15 cellular contexts compared by ENCODE assay signal in the genomic region with DNA sequence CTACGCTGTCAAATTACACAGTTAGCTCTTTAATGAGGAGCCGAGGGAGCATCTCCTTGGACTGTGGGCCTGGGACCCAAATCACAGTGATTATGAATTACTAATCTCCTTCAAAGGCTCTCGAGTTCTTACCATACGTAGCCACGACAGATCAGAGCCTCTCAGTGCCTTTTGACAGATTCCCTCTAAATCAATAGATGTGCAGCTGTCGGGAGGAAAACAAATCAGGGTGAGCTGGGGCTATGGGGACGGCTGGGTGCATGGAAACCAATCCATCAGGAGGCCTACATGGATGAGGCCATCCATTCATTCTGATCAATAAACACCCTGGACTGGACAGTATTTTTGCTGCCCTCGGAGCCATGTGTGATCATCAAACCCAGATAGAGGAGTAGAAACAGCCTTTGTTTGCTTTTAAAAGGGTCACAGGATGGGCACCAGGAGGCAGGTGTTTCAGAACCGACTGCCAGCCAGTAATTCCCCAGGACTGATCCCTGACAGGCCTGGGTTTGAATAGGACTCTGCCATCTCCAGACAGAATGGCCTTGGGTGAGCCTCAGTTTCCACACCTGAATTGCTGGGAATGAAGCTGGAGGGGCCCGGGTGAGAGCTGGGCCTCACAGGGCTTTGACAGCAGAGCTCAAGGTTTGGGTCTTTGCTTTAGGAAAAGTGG.
DNase-seq lines count a peak whose midpoint lies in the region; ATAC-seq, FAIRE-seq and TF ChIP-seq lines count a peak whose summit lies in the region.
"Had no signal": no experiment of that assay in that cellular context is flagged by ENCODE, and none has a peak within 500 bp of the region (broad histone marks: within the 10 kb centered on the region; RNA-seq: fewer than 3 reads in every experiment).

No MANE protein-coding gene starts in this region.

- no peaks in the 10 kb centered on the region for H3K9me3 Mint-ChIP-seq in nephron progenitor cell

- no peak overlapping the region for H3K4me3 Mint-ChIP-seq in nephron progenitor cell
- H3K4me3 Mint-ChIP-seq: B cell had no signal

- no peaks in the 10 kb centered on the region for H3K9me1 ChIP-seq in K562 (ENCODE audit: control insufficient read depth, insufficient read depth, low read length)

- no peaks in the 10 kb centered on the region for H3K9me2 ChIP-seq in GM23248 (ENCODE audit: insufficient read depth)

- H3K27me3 ChIP-seq in GM23248 (replicated peaks; ENCODE audit: insufficient read depth): no peaks in the 10 kb centered on the region; the same call in 1 of the 2 replicates
- peaks cover 0 to 17% of the 10 kb centered on the region in 2 experiments; a peak in 2 of 5 replicates for H3K27me3 ChIP-seq in K562 (ENCODE audit: control insufficient read depth in 2 of 2, insufficient read depth in 2 of 2, low read length in 2 of 2)
- no peaks in the 10 kb centered on the region for H3K27me3 ChIP-seq in osteoblast (ENCODE audit: insufficient read depth, low read length)

- in situ Hi-C loops in GM23248 (cut with MboI) (no loop called here), K562 (cut with MboI) (no loop called here)

- no peaks in the 10 kb centered on the region for H3K79me2 ChIP-seq in GM23248 (ENCODE audit: insufficient read depth)
- H3K79me2 ChIP-seq in K562 (ENCODE audit: control insufficient read depth, insufficient read depth, low read length): no peaks in the 10 kb centered on the region
- H3K79me2 ChIP-seq in osteoblast (ENCODE audit: insufficient read depth, low read length): no peaks in the 10 kb centered on the region

- TF ChIP-seq RAD21 in K562 (CRISPR knock-in tag; conservative IDR thresholded peaks at IDR 0.05 in 1 of 2, IDR thresholded peaks at IDR 0.05 in 1 of 2): no peak

- ATAC-seq in K562 (0 out of 3 replicates have a peak, but pooled peaks have one; percentile 6), HG03354 (IDR thresholded peaks at IDR 0.05; ENCODE audit: poor library complexity, severe bottlenecking, unreplicated experiment) (no peak)

- H3F3A ChIP-seq in GM23248 (ENCODE audit: insufficient read depth): no peaks in the 10 kb centered on the region

- WGBS in GM23248 (ENCODE audit: low coverage in 1 of 2, low lambda C conversion rate in 2 of 2, missing lambda C conversion rate in 2 of 2), 2 experiments: 75 to 79% methylated on average over 10 of the region's 10 CpGs
- 24% methylated on average over 10 of the region's 10 CpGs for WGBS in K562 (ENCODE audit: insufficient coverage, low coverage, missing lambda C conversion rate)

- H3K36me3 Mint-ChIP-seq in nephron progenitor cell (ENCODE audit: low read depth): no peaks in the 10 kb centered on the region

- intact Hi-C loops in K562 (cut with micrococcal nuclease): no loop called here

- H4K20me1 ChIP-seq in GM23248 (ENCODE audit: insufficient read depth) (no peaks in the 10 kb centered on the region), K562 (replicated peaks; ENCODE audit: control insufficient read depth, insufficient read depth, low read length) (0 out of 2 replicates have a peak, but pooled peaks cover 4% of the 10 kb centered on the region), osteoblast (ENCODE audit: insufficient read depth, low read length) (no peaks in the 10 kb centered on the region)

- FAIRE-seq in K562 (lab: Jason Lieb, UNC) (no peak), HTR-8/SVneo (lab: Jason Lieb, UNC) (no peak)

- no peak for TF ChIP-seq EP300 in K562 (IDR thresholded peaks at IDR 0.05; ENCODE audit: low read length)

- H3K27ac ChIP-seq in GM23248 (peak overlapping the region; percentile 39), K562 (ENCODE audit: extremely low read depth, low read depth, low read length) (peak overlapping the region; percentile 78), osteoblast (ENCODE audit: low read depth, low read length) (no peak overlapping the region)
- H3K27ac ChIP-seq: PC-9 had no signal

- TF ChIP-seq POLR2A in K562 (conservative IDR thresholded peaks at IDR 0.05) (no peak), erythroblast (IDR thresholded peaks at IDR 0.05; ENCODE audit: low read length) (no peak)

- CTCF ChIA-PET in K562 (lab: Yijun Ruan, JAX; ENCODE audit: low intra/inter-chr PET ratio): no interaction called here

- TF ChIP-seq CTCF in K562 (IDR thresholded peaks at IDR 0.05 in 2 of 3, conservative IDR thresholded peaks at IDR 0.05 in 1 of 3; ENCODE audit: insufficient read depth in 2 of 3, low read depth in 1 of 3, low read length in 3 of 3): no peak
- TF ChIP-seq CTCF in osteoblast (IDR thresholded peaks at IDR 0.05; ENCODE audit: extremely low read depth, low read depth, low read length): no peak
- TF ChIP-seq CTCF in nephron progenitor cell (IDR thresholded peaks at IDR 0.05): no peak

- DNase-seq in GM23248 (no peak), NCI-H524 treated with DMSO at 0.1 percent for 48 hours (lab: John Stamatoyannopoulos, UW) (peak; percentile 90), K562 (ENCODE audit: extremely low read depth in 1 of 4, low spot score in 3 of 4) (no peak), osteoblast (ENCODE audit: insufficient read length, low spot score, missing footprints) (peak; percentile 15), HTR-8/SVneo (ENCODE audit: insufficient read length, low spot score) (no peak), nephron progenitor cell (no peak), erythroblast (lab: John Stamatoyannopoulos, UW) (no peak)
- DNase-seq: activated naive CD4-positive, alpha-beta T cell; midbrain; NCI-H1694; NCI-H446; stimulated activated CD4-positive, alpha-beta T cell treated with anti-CD3 and anti-CD28 coated beads, Interleukin-4, amount 100 ng/mL, for 1 hour had no signal

- POLR2A ChIA-PET in K562 (lab: Yijun Ruan, JAX): interaction anchor here (0.5 to 1.6 kb wide), 6 partner anchors 9 to 1072 kb away, joined by 3 to 7 read pairs (median 4); no protein-coding TSS in a partner anchor

- no peak overlapping the region for H3K9ac ChIP-seq in GM23248
- peak overlapping the region; percentile 32 to 52; a peak in 2 of 4 replicates for H3K9ac ChIP-seq in K562 (ENCODE audit: insufficient read depth in 1 of 2, low read depth in 2 of 2, low read length in 2 of 2)

- H3K36me3 ChIP-seq in GM23248 (ENCODE audit: low read depth) (no peaks in the 10 kb centered on the region), K562 (ENCODE audit: control insufficient read depth, insufficient read depth, low read length) (no peaks in the 10 kb centered on the region), osteoblast (ENCODE audit: insufficient read depth, low read length) (no peaks in the 10 kb centered on the region)

- peaks cover 15% of the 10 kb centered on the region for H3K27me3 Mint-ChIP-seq in nephron progenitor cell (ENCODE audit: low read depth, poor library complexity)

- peaks cover 5% of the 10 kb centered on the region for H3K4me1 ChIP-seq in GM23248 (ENCODE audit: insufficient read depth)
- peaks cover 29 to 36% of the 10 kb centered on the region in 2 experiments for H3K4me1 ChIP-seq in K562 (replicated peaks in 1 of 2; ENCODE audit: control insufficient read depth in 2 of 2, insufficient read depth in 2 of 2, low read length in 2 of 2)
- H3K4me1 ChIP-seq in osteoblast (ENCODE audit: insufficient read depth, low read length): peaks cover 3% of the 10 kb centered on the region

- BruUV-seq in K562 (replicated peaks; lab: Mats Ljungman, UMichigan): no TSS peak

- H3K4me3 ChIP-seq in GM23248 (no peak overlapping the region), K562 (no peak overlapping the region), osteoblast (ENCODE audit: insufficient read depth, low read length) (no peak overlapping the region)
- H3K4me3 ChIP-seq: PC-9 had no signal

- no peak overlapping the region for H3K4me2 ChIP-seq in GM23248 (ENCODE audit: unreplicated experiment)
- peak overlapping the region; percentile 65 for H3K4me2 ChIP-seq in K562 (ENCODE audit: insufficient read depth, low read length)
- H3K4me2 ChIP-seq in osteoblast (ENCODE audit: insufficient read depth, low read length): no peak overlapping the region
- H3K4me2 ChIP-seq: PC-9 had no signal

- H2AFZ ChIP-seq in GM23248 (peak overlapping the region; percentile 40; the same call in 1 of the 2 replicates), K562 (ENCODE audit: low read depth, low read length) (peak overlapping the region; percentile 46; the same call in 1 of the 2 replicates), osteoblast (ENCODE audit: low read length) (no peak overlapping the region)
- H2AFZ ChIP-seq: PC-9 had no signal

- no peaks in the 10 kb centered on the region for H3K9me3 ChIP-seq in GM23248 (ENCODE audit: low read depth)
- H3K9me3 ChIP-seq in K562 (replicated peaks; ENCODE audit: control insufficient read depth, insufficient read depth, low read depth, low read length): no peaks in the 10 kb centered on the region; the same call in 1 of the 2 replicates
- H3K9me3 ChIP-seq in osteoblast (ENCODE audit: low read depth, low read length): no peaks in the 10 kb centered on the region

- H3K4me1 Mint-ChIP-seq in nephron progenitor cell: peaks cover 23% of the 10 kb centered on the region
- H3K4me1 Mint-ChIP-seq: B cell had no signal

- no peak overlapping the region for H3K27ac Mint-ChIP-seq in nephron progenitor cell
- H3K27ac Mint-ChIP-seq: B cell had no signal

TF ChIP-seq in K562, 482 proteins besides CTCF, POLR2A, EP300 and RAD21 (continues in another document):
- TF ChIP-seq ZC3H11A (IDR thresholded peaks at IDR 0.05; ENCODE audit: low read depth, low read length) (0 out of 2 replicates have a peak, but pooled peaks have one; percentile 32), NR2F6 (CRISPR knock-in tag; IDR thresholded peaks at IDR 0.05) (no peak), BCOR (IDR thresholded peaks at IDR 0.05) (peak; percentile 37; the same call in 1 of the 2 replicates), MYC (IDR thresholded peaks at IDR 0.05; ENCODE audit: low read depth, low read length) (0 out of 2 replicates have a peak, but pooled peaks have one; percentile 11), MYC (CRISPR knock-in tag; IDR thresholded peaks at IDR 0.05; ENCODE audit: borderline replicate concordance, low read depth) (no peak)
- TF ChIP-seq, protein P1, sequence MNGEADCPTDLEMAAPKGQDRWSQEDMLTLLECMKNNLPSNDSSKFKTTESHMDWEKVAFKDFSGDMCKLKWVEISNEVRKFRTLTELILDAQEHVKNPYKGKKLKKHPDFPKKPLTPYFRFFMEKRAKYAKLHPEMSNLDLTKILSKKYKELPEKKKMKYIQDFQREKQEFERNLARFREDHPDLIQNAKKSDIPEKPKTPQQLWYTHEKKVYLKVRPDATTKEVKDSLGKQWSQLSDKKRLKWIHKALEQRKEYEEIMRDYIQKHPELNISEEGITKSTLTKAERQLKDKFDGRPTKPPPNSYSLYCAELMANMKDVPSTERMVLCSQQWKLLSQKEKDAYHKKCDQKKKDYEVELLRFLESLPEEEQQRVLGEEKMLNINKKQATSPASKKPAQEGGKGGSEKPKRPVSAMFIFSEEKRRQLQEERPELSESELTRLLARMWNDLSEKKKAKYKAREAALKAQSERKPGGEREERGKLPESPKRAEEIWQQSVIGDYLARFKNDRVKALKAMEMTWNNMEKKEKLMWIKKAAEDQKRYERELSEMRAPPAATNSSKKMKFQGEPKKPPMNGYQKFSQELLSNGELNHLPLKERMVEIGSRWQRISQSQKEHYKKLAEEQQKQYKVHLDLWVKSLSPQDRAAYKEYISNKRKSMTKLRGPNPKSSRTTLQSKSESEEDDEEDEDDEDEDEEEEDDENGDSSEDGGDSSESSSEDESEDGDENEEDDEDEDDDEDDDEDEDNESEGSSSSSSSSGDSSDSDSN (IDR thresholded peaks at IDR 0.05; ENCODE audit: borderline replicate concordance in 1 of 2, low read depth in 2 of 2, low read length in 2 of 2): no peak

Comparison
In these comparisons a context has a peak if more than half of its experiments do, and no peak if none do; other contexts are left out.
1. DNase-seq: peak in NCI-H524 treated with DMSO at 0.1 percent for 48 hours (single experiment) and osteoblast (single experiment); none in GM23248 (single experiment), K562 (0 of 4), HTR-8/SVneo (single experiment), nephron progenitor cell (single experiment) and erythroblast (0 of 2).